ENCODE assay signal across 18 cellular contexts in genomic region chr2:96622544-96622943, GRCh38. TPM values are rescaled to one million over a fixed set of nuclear protein-coding genes. Genes with fewer than 3 reads are reported as not detected.
"Had no signal": no experiment of that assay in that cellular context is flagged by ENCODE, and none has a peak within 500 bp of the region (broad histone marks: within the 10 kb centered on the region; RNA-seq: fewer than 3 reads in every experiment).

No MANE protein-coding gene starts in this region.

- DNase-seq: activated CD4-positive, alpha-beta T cell treated with anti-CD3 and anti-CD28 coated beads, Interleukin-2, amount 50 U/mL, for 4 hours; activated CD4-positive, CD25-positive, alpha-beta regulatory T cell treated with anti-CD3 and anti-CD28 coated beads, Interleukin-2, amount 50 U/mL, for 72 hours; activated CD8-positive, alpha-beta memory T cell treated with anti-CD3 and anti-CD28 coated beads, Interleukin-2, amount 50 U/mL, for 48 hours; activated naive CD4-positive, alpha-beta T cell; effector CD4-positive, alpha-beta T cell; foreskin melanocyte; head of caudate nucleus; left colon; mucosa of descending colon; pancreas; stimulated activated CD4-positive, alpha-beta T cell treated with anti-CD3 and anti-CD28 coated beads, Interleukin-4, amount 100 ng/mL, for 1 hour; stimulated activated CD8-positive, alpha-beta memory T cell treated with anti-CD3 and anti-CD28 coated beads, Interleukin-4, amount 100 ng/mL, for 48 hours; thyroid gland had no signal

- FAIRE-seq: astrocyte, endothelial cell of umbilical vein, pancreas had no signal

- ATAC-seq: left colon had no signal

- H3K27me3 ChIP-seq: cardiac muscle cell, pancreas, thyroid gland, vagina had no signal

- H3K9me3 ChIP-seq: mucosa of descending colon, pancreas, thyroid gland, vagina had no signal

- H3K27ac ChIP-seq: cardiac muscle cell, thyroid gland, vagina had no signal

- H3K4me3 ChIP-seq: cardiac muscle cell, mucosa of descending colon, pancreas, thyroid gland, vagina had no signal

RNA-seq across cellular contexts. Expression of gene FER1L5, which starts 20.0 kb away (rescaled TPM):
- total RNA-seq: endothelial cell of umbilical vein, lung microvascular endothelial cell had no signal
- polyA plus RNA-seq: endothelial cell of umbilical vein had no signal
